ENCODE assay signal across 1 cellular context in the genomic region with DNA sequence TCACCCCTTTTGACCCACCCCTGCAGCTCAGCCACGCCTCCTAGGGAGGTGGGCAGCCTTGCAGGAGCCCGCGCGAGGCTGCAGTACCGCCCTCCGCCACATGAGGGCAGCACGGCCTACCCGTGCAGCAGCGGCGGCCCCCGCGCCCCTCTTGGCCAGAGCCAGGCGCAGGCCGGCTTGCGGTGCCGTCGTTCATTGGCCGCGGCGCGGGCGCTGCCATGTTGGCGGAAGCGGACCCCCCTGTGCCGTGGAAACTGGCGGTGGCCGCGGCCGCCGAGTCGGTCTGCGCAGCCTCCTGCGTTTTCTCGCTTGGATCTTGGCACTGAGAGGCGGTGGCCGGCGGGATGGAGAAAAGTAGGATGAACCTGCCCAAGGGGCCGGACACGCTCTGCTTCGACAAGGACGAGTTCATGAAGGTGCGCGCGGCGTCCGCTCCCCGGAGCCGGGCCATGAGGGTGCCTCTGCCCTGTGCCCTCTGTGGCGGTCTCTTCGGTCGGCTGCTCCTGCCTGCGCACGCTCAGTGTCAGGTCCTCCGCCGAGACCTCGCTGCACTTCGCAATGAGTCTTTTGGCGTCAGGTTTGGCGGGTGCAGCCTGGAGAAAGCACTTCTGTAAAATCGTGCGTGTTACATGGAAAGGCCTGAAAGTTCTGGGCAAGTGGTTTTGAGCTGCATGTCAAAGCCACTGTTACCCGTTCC.
TF ChIP-seq lines count a peak whose summit lies in the region.

Gene COG2 (plus strand): TSS at position 219 of the 697 bp plus-strand sequence. CDS start 126 bp downstream, at position 345.

TF ChIP-seq in HCT116, 20 proteins besides CTCF, POLR2A, EP300 and RAD21 (continued from another document):
- TF ChIP-seq, protein P1, sequence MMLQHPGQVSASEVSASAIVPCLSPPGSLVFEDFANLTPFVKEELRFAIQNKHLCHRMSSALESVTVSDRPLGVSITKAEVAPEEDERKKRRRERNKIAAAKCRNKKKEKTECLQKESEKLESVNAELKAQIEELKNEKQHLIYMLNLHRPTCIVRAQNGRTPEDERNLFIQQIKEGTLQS (IDR thresholded peaks at IDR 0.05): no peak
- no peak for TF ChIP-seq CEBPB (IDR thresholded peaks at IDR 0.05; ENCODE audit: low read depth)
- peak; percentile 49; the same call in 1 of the 2 replicates for TF ChIP-seq EGR1 (IDR thresholded peaks at IDR 0.05; ENCODE audit: low read depth)
- TF ChIP-seq, protein P2, sequence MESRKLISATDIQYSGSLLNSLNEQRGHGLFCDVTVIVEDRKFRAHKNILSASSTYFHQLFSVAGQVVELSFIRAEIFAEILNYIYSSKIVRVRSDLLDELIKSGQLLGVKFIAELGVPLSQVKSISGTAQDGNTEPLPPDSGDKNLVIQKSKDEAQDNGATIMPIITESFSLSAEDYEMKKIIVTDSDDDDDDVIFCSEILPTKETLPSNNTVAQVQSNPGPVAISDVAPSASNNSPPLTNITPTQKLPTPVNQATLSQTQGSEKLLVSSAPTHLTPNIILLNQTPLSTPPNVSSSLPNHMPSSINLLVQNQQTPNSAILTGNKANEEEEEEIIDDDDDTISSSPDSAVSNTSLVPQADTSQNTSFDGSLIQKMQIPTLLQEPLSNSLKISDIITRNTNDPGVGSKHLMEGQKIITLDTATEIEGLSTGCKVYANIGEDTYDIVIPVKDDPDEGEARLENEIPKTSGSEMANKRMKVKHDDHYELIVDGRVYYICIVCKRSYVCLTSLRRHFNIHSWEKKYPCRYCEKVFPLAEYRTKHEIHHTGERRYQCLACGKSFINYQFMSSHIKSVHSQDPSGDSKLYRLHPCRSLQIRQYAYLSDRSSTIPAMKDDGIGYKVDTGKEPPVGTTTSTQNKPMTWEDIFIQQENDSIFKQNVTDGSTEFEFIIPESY (IDR thresholded peaks at IDR 0.05; ENCODE audit: extremely low read depth, insufficient replicate concordance, low read length): peak; percentile 53
- peak; percentile 35 for TF ChIP-seq TCF7L2 (IDR thresholded peaks at IDR 0.05; ENCODE audit: borderline replicate concordance, extremely low read depth, insufficient read depth, insufficient read length)
- TF ChIP-seq EZH2phosphoT487 (IDR thresholded peaks at IDR 0.05; ENCODE audit: borderline replicate concordance): no peak
- no peak for TF ChIP-seq FOSL1 (IDR thresholded peaks at IDR 0.05; ENCODE audit: low read depth)
